In genomic region chr13:99322297-99323103, GRCh38 we compare ENCODE assay signal across 8 cellular contexts. TPM values are rescaled to one million over a fixed set of nuclear protein-coding genes. Genes with fewer than 3 reads are reported as not detected.
A peak's percentile ranks its signal among the peaks of the same experiment; 100 is the strongest.
DNase-seq lines count a peak whose midpoint lies in the region; ATAC-seq, FAIRE-seq and TF ChIP-seq lines count a peak whose summit lies in the region.

No MANE protein-coding gene starts in this region.

- no peak for FAIRE-seq in D721Med (lab: Jason Lieb, UNC)

- 83 to 93% methylated on average over 5 to 10 of the region's 10 CpGs for WGBS in endodermal cell (ENCODE audit: insufficient coverage in 1 of 2, insufficient read length in 1 of 2), 2 experiments

- H3K9ac ChIP-seq in endodermal cell (ENCODE audit: extremely low read depth, low read length, poor library complexity, severe bottlenecking): no peak overlapping the region

- no peak for TF ChIP-seq CTCF in AG04450 (IDR thresholded peaks at IDR 0.05; ENCODE audit: low read depth, low read length)
- TF ChIP-seq CTCF in endodermal cell (conservative IDR thresholded peaks at IDR 0.05): no peak
- TF ChIP-seq CTCF in D721Med (IDR thresholded peaks at IDR 0.05; ENCODE audit: insufficient read depth, missing control alignments): no peak

- peaks cover 17% of the 10 kb centered on the region for H3K4me1 Mint-ChIP-seq in endodermal cell
- peaks cover 58% of the 10 kb centered on the region for H3K4me1 Mint-ChIP-seq in stimulated activated effector memory CD8-positive, alpha-beta T cell treated with anti-CD3 and anti-CD28 coated beads, Interleukin-12 subunit alpha, Interleukin-12 subunit beta, amount 100 ng/mL, for 72 hours

- H3K27me3 ChIP-seq in AG04450 (ENCODE audit: control insufficient read depth, insufficient read depth, low read length) (no peaks in the 10 kb centered on the region), endodermal cell (ENCODE audit: control insufficient read depth, insufficient read depth, low read length, poor library complexity, severe bottlenecking) (no peaks in the 10 kb centered on the region)

- H3K4me3 ChIP-seq in AG04450 (ENCODE audit: low read depth, low read length): no peak overlapping the region
- no peak overlapping the region for H3K4me3 ChIP-seq in endodermal cell (ENCODE audit: low read length)

- H3K36me3 ChIP-seq in endodermal cell (ENCODE audit: control insufficient read depth, insufficient read depth, low read length): peaks cover 17% of the 10 kb centered on the region

- no peaks in the 10 kb centered on the region for H3K9me3 Mint-ChIP-seq in endodermal cell
- no peaks in the 10 kb centered on the region for H3K9me3 Mint-ChIP-seq in stimulated activated effector memory CD8-positive, alpha-beta T cell treated with anti-CD3 and anti-CD28 coated beads, Interleukin-12 subunit alpha, Interleukin-12 subunit beta, amount 100 ng/mL, for 72 hours

- no peaks in the 10 kb centered on the region; the same call in 1 of the 2 replicates for H3K9me3 ChIP-seq in AG04450 (ENCODE audit: control insufficient read depth, insufficient read depth, low read length)
- no peaks in the 10 kb centered on the region for H3K9me3 ChIP-seq in endodermal cell (ENCODE audit: control insufficient read depth, low read length)

- POLR2A ChIA-PET in AG04450 (lab: Yijun Ruan, JAX): interaction anchor here (1.2 kb wide), 1 partner anchor 35 kb away, joined by 4 read pairs; no protein-coding TSS in a partner anchor

- peak overlapping the region; percentile 47 for H3K27ac ChIP-seq in AG04450 (ENCODE audit: low read depth, low read length)
- H3K27ac ChIP-seq in endodermal cell (ENCODE audit: low read depth, low read length): no peak overlapping the region

- H3K4me3 Mint-ChIP-seq in endodermal cell: no peak overlapping the region
- peak overlapping the region; percentile 44 for H3K4me3 Mint-ChIP-seq in stimulated activated effector memory CD8-positive, alpha-beta T cell treated with anti-CD3 and anti-CD28 coated beads, Interleukin-12 subunit alpha, Interleukin-12 subunit beta, amount 100 ng/mL, for 72 hours

- no peak for DNase-seq in AG04450 (ENCODE audit: low read depth, low spot score)
- DNase-seq in SKM-1 (lab: John Stamatoyannopoulos, UW; ENCODE audit: unreplicated experiment): peak; percentile 36
- no peak for DNase-seq in endodermal cell
- DNase-seq in stimulated activated effector memory CD8-positive, alpha-beta T cell treated with anti-CD3 and anti-CD28 coated beads, Interleukin-12 subunit alpha, Interleukin-12 subunit beta, amount 100 ng/mL, for 72 hours (ENCODE audit: low spot score in 2 of 2): peak in 1 of 2 donors; percentile 64
- no peak for DNase-seq in iPS-NIHi7 (ENCODE audit: extremely low spot score)
- DNase-seq in D721Med (ENCODE audit: insufficient read length, low spot score): no peak

- no peaks in the 10 kb centered on the region for H3K27me3 Mint-ChIP-seq in endodermal cell (ENCODE audit: insufficient read depth)

- H3K36me3 Mint-ChIP-seq in endodermal cell (ENCODE audit: low read depth): peaks cover 38% of the 10 kb centered on the region
- H3K36me3 Mint-ChIP-seq in stimulated activated effector memory CD8-positive, alpha-beta T cell treated with anti-CD3 and anti-CD28 coated beads, Interleukin-12 subunit alpha, Interleukin-12 subunit beta, amount 100 ng/mL, for 72 hours: peaks cover 48% of the 10 kb centered on the region

- CTCF ChIA-PET in AG04450 (lab: Charles Lee): interaction anchor here (0.9 to 1.5 kb wide), 2 partner anchors 54 to 114 kb away, joined by 5 read pairs; no protein-coding TSS in a partner anchor

- ATAC-seq in GM18907 (IDR thresholded peaks at IDR 0.05; ENCODE audit: unreplicated experiment): peak; percentile 81
- ATAC-seq in HG03095 (IDR thresholded peaks at IDR 0.05; ENCODE audit: unreplicated experiment): peak; percentile 81
- peak; percentile 94 for ATAC-seq in stimulated activated effector memory CD8-positive, alpha-beta T cell treated with anti-CD3 and anti-CD28 coated beads, Interleukin-12 subunit alpha, Interleukin-12 subunit beta, amount 100 ng/mL, for 72 hours

- H3K4me1 ChIP-seq in endodermal cell (ENCODE audit: control insufficient read depth, insufficient read depth, low read length): no peaks in the 10 kb centered on the region

- H3K27ac Mint-ChIP-seq in endodermal cell: peak overlapping the region; percentile 54
- peak overlapping the region; percentile 91 for H3K27ac Mint-ChIP-seq in stimulated activated effector memory CD8-positive, alpha-beta T cell treated with anti-CD3 and anti-CD28 coated beads, Interleukin-12 subunit alpha, Interleukin-12 subunit beta, amount 100 ng/mL, for 72 hours

RNA-seq across cellular contexts. Expression of gene GPR183, which starts 15.3 kb away (rescaled TPM):
- 0.06 TPM in 1 of 2 replicates, not detected in the other for polyA plus RNA-seq in AG04450 (2011; rRNA removed)
- not detected in 2 replicates for polyA minus RNA-seq in AG04450 (2011; rRNA and poly(A)+ RNA removed)
- total RNA-seq in endodermal cell: under 1 TPM in 1 of 2 donors, not detected in 1; 0.62 TPM
- 0.18 TPM for polyA plus RNA-seq in endodermal cell (2013, experiment 1 of 2)
- 0.29 TPM for polyA plus RNA-seq in endodermal cell (2013, experiment 2 of 2)
